In genomic region chr22:40007826-40008710, GRCh38 we compare ENCODE assay signal across 19 cellular contexts. TPM values are rescaled to one million over a fixed set of nuclear protein-coding genes. Genes with fewer than 3 reads are reported as not detected.
DNase-seq lines count a peak whose midpoint lies in the region; ATAC-seq and TF ChIP-seq lines count a peak whose summit lies in the region.
"Had no signal": no experiment of that assay in that cellular context is flagged by ENCODE, and none has a peak within 500 bp of the region (broad histone marks: within the 10 kb centered on the region; RNA-seq: fewer than 3 reads in every experiment).

No MANE protein-coding gene starts in this region.

- TF ChIP-seq CTCF in hepatocyte (IDR thresholded peaks at IDR 0.05; ENCODE audit: poor library complexity) = no peak

- H3K36me3 ChIP-seq in hepatocyte (replicated peaks; ENCODE audit: insufficient read depth, low read depth) = no peaks in the 10 kb centered on the region
- H3K36me3 ChIP-seq: HAP-1 had no signal

- H3K27me3 ChIP-seq in hepatocyte = no peaks in the 10 kb centered on the region

- no peaks in the 10 kb centered on the region for H3K36me3 Mint-ChIP-seq in activated CD4-positive, alpha-beta T cell treated with anti-CD3 and anti-CD28 coated beads for 36 hours (ENCODE audit: low read depth)
- H3K36me3 Mint-ChIP-seq in stimulated activated naive CD8-positive, alpha-beta T cell treated with anti-CD3 and anti-CD28 coated beads, Interleukin-15, Interleukin-2, amounts not matched to agents 100 ng/mL and 50 ng/mL, for 24 hours (ENCODE audit: low read depth) = no peaks in the 10 kb centered on the region

- no peaks in the 10 kb centered on the region for H3K9me2 ChIP-seq in hepatocyte (replicated peaks; ENCODE audit: insufficient read depth)

- H3K27ac ChIP-seq in hepatocyte = peak overlapping the region; percentile 27

- peaks cover 18% of the 10 kb centered on the region for H3K4me1 ChIP-seq in hepatocyte (ENCODE audit: insufficient read depth)
- H3K4me1 ChIP-seq: HAP-1 had no signal

- peak; percentile 35 for ATAC-seq in activated CD4-positive, alpha-beta T cell treated with anti-CD3 and anti-CD28 coated beads for 36 hours
- no peak for ATAC-seq in HG03342 (IDR thresholded peaks at IDR 0.05; ENCODE audit: unreplicated experiment)
- ATAC-seq in GM21423 (IDR thresholded peaks at IDR 0.05; ENCODE audit: unreplicated experiment) = no peak

- H2AFZ ChIP-seq in hepatocyte = no peak overlapping the region

- no peaks in the 10 kb centered on the region for H3K9me3 Mint-ChIP-seq in activated CD4-positive, alpha-beta T cell treated with anti-CD3 and anti-CD28 coated beads for 36 hours (ENCODE audit: low read depth)
- no peaks in the 10 kb centered on the region for H3K9me3 Mint-ChIP-seq in stimulated activated naive CD8-positive, alpha-beta T cell treated with anti-CD3 and anti-CD28 coated beads, Interleukin-15, Interleukin-2, amounts not matched to agents 100 ng/mL and 50 ng/mL, for 24 hours
- H3K9me3 Mint-ChIP-seq: activated T-helper 2 cell treated with anti-CD3 and anti-CD28 coated beads, Interferon-gamma antibody, Interleukin-2, Interleukin-4, amounts not matched to agents 10 μg/mL and 5 μg/mL and 100 μg/mL, durations not matched to agents 14 hours and 24 hours and 36 hours had no signal

- peak overlapping the region; percentile 51 for H3K27ac Mint-ChIP-seq in activated CD4-positive, alpha-beta T cell treated with anti-CD3 and anti-CD28 coated beads for 36 hours
- H3K27ac Mint-ChIP-seq in stimulated activated naive CD8-positive, alpha-beta T cell treated with anti-CD3 and anti-CD28 coated beads, Interleukin-15, Interleukin-2, amounts not matched to agents 100 ng/mL and 50 ng/mL, for 24 hours = peak overlapping the region; percentile 74
- H3K27ac Mint-ChIP-seq: activated T-helper 2 cell treated with anti-CD3 and anti-CD28 coated beads, Interferon-gamma antibody, Interleukin-2, Interleukin-4, amounts not matched to agents 10 μg/mL and 5 μg/mL and 100 μg/mL, durations not matched to agents 14 hours and 24 hours and 36 hours had no signal

- peaks cover 4% of the 10 kb centered on the region for H3K27me3 Mint-ChIP-seq in activated CD4-positive, alpha-beta T cell treated with anti-CD3 and anti-CD28 coated beads for 36 hours
- H3K27me3 Mint-ChIP-seq in stimulated activated naive CD8-positive, alpha-beta T cell treated with anti-CD3 and anti-CD28 coated beads, Interleukin-15, Interleukin-2, amounts not matched to agents 100 ng/mL and 50 ng/mL, for 24 hours = peaks cover 20% of the 10 kb centered on the region

- CTCF ChIA-PET in activated CD4-positive, alpha-beta T cell treated with anti-CD3 and anti-CD28 coated beads for 36 hours (lab: Charles Lee) = interaction anchor here (0.6 to 0.7 kb wide), 3 partner anchors 169 to 514 kb away, joined by 3 to 4 read pairs (median 4); partner anchors contain the start of gene TNRC6B

- H3K4me3 Mint-ChIP-seq in activated CD4-positive, alpha-beta T cell treated with anti-CD3 and anti-CD28 coated beads for 36 hours = no peak overlapping the region
- no peak overlapping the region for H3K4me3 Mint-ChIP-seq in stimulated activated naive CD8-positive, alpha-beta T cell treated with anti-CD3 and anti-CD28 coated beads, Interleukin-15, Interleukin-2, amounts not matched to agents 100 ng/mL and 50 ng/mL, for 24 hours

- H4K20me1 ChIP-seq in hepatocyte (ENCODE audit: insufficient read depth, poor library complexity, severe bottlenecking) = peaks cover 10% of the 10 kb centered on the region

- H3K79me2 ChIP-seq in hepatocyte = peaks cover 50% of the 10 kb centered on the region

- intact Hi-C loops in activated CD4-positive, alpha-beta T cell treated with anti-CD3 and anti-CD28 coated beads for 36 hours (cut with DNase I, micrococcal nuclease) = no loop called here

- WGBS in hepatocyte (ENCODE audit: low lambda C conversion rate, missing lambda C conversion rate) = 84% methylated on average over 27 of the region's 27 CpGs

- no peak overlapping the region for H3K4me2 ChIP-seq in hepatocyte

- H3K9me3 ChIP-seq in hepatocyte (ENCODE audit: low read depth) = no peaks in the 10 kb centered on the region
- H3K9me3 ChIP-seq: HAP-1 had no signal

- no peak for DNase-seq in activated CD4-positive, alpha-beta T cell treated with anti-CD3 and anti-CD28 coated beads for 36 hours
- no peak for DNase-seq in activated CD4-positive, alpha-beta T cell treated with anti-CD3 and anti-CD28 coated beads for 48 hours
- DNase-seq in SIG-M5 (lab: John Stamatoyannopoulos, UW) (peak; percentile 2), hepatocyte (ENCODE audit: low spot score) (no peak), NCI-H2196 treated with DMSO at 0.1 percent for 48 hours (lab: John Stamatoyannopoulos, UW; ENCODE audit: unreplicated experiment) (no peak)
- DNase-seq: activated CD4-positive, alpha-beta T cell treated with anti-CD3 and anti-CD28 coated beads, Interleukin-2, amount 50 U/mL, for 48 hours; COR-L47; dermis blood vessel endothelial cell; MM.1S; NCI-H524; RPMI8226 had no signal

- POLR2A ChIA-PET in activated CD4-positive, alpha-beta T cell treated with anti-CD3 and anti-CD28 coated beads for 36 hours (lab: Charles Lee) = interaction anchor here (0.6 kb wide), 1 partner anchor 540 kb away, joined by 4 read pairs; no protein-coding TSS in a partner anchor

- H3K4me1 Mint-ChIP-seq in activated CD4-positive, alpha-beta T cell treated with anti-CD3 and anti-CD28 coated beads for 36 hours = peaks cover 19% of the 10 kb centered on the region
- H3K4me1 Mint-ChIP-seq in stimulated activated naive CD8-positive, alpha-beta T cell treated with anti-CD3 and anti-CD28 coated beads, Interleukin-15, Interleukin-2, amounts not matched to agents 100 ng/mL and 50 ng/mL, for 24 hours (ENCODE audit: low read depth) = peaks cover 25% of the 10 kb centered on the region

- no peak overlapping the region for H3K4me3 ChIP-seq in hepatocyte
- H3K4me3 ChIP-seq: HAP-1, skin epidermis had no signal

RNA-seq across cellular contexts. Expression of gene FAM83F, which starts 13.3 kb away (rescaled TPM):
- total RNA-seq in activated CD4-positive, alpha-beta T cell treated with anti-CD3 and anti-CD28 coated beads for 36 hours = under 1 TPM; 0.49 to 0.91 TPM
- total RNA-seq in hepatocyte = 10.4 and 12.8 TPM in 2 replicates
- polyA plus RNA-seq in hepatocyte = 10.8 and 16.5 TPM in 2 replicates
- total RNA-seq: fibroblast of lung, lung microvascular endothelial cell had no signal
- polyA plus RNA-seq: fibroblast of lung had no signal

RNA-seq across cellular contexts. Expression of gene TMA7B, which starts 47.9 kb away (rescaled TPM):
- 1 to 10 TPM in 1 of 2 experiments, under 1 TPM in 1; 0.96 to 1.1 TPM for total RNA-seq in activated CD4-positive, alpha-beta T cell treated with anti-CD3 and anti-CD28 coated beads for 36 hours
- not detected in 2 replicates for total RNA-seq in hepatocyte
- not detected in 2 replicates for polyA plus RNA-seq in hepatocyte
- total RNA-seq: dermis blood vessel endothelial cell, fibroblast of lung, lung microvascular endothelial cell had no signal
- polyA plus RNA-seq: fibroblast of lung had no signal
